ENCODE assay signal across 22 cellular contexts in the genomic region with DNA sequence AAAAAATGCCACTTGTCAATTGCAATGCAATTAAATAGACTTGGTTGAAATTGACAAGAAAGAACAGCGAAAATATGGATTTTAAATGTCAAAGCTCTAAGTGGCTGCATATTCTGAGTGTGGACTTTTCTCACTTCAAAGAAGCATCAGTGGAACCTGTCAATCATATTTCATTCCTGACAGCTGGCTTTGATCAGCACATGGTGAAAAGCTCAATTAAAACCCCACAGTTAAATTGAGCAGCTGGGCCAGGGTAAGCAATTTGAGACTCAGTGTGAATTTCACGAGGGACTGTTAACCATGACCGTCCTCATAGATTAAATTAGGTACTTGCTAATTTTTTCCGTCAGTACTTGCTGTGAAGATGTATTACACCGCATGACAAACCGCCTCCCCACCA. TPM values are rescaled to one million over a fixed set of nuclear protein-coding genes. Genes with fewer than 3 reads are reported as not detected.
A peak's percentile ranks its signal among the peaks of the same experiment; 100 is the strongest.
DNase-seq lines count a peak whose midpoint lies in the region; ATAC-seq and TF ChIP-seq lines count a peak whose summit lies in the region.
"Had no signal": no experiment of that assay in that cellular context is flagged by ENCODE, and none has a peak within 500 bp of the region (broad histone marks: within the 10 kb centered on the region; RNA-seq: fewer than 3 reads in every experiment).

No MANE protein-coding gene starts in this region.

- no peak overlapping the region for H3K9ac ChIP-seq in PC-3 (ENCODE audit: low read length)
- H3K9ac ChIP-seq in neural cell (ENCODE audit: low read length) = no peak overlapping the region
- H3K9ac ChIP-seq: BLaER1 had no signal

- H3K9me2 ChIP-seq in PC-3 (replicated peaks; ENCODE audit: low read length) (no peaks in the 10 kb centered on the region), neural cell (ENCODE audit: insufficient read depth, low read length) (no peaks in the 10 kb centered on the region)

- H3K4me3 ChIP-seq in PC-3 (ENCODE audit: low read length) (no peak overlapping the region), neural cell (ENCODE audit: low read length) (peak overlapping the region; percentile 9)
- H3K4me3 ChIP-seq: BLaER1, GM23338, HAP-1, SJCRH30 had no signal

- H3K4me3 Mint-ChIP-seq in progenitor cell of endocrine pancreas (ENCODE audit: low read depth) = no peak overlapping the region
- H3K4me3 Mint-ChIP-seq in stimulated activated memory B cell treated with anti-CD40 and anti-IgM and Interleukin-4, amounts not matched to agents 10 μg/mL and 1 μg/mL and 100 μg/mL, for 72 hours = no peak overlapping the region
- H3K4me3 Mint-ChIP-seq: CD4-positive, alpha-beta T cell; GM23338 had no signal

- peaks cover 7% of the 10 kb centered on the region for H3K9me3 Mint-ChIP-seq in progenitor cell of endocrine pancreas (ENCODE audit: low read depth)
- H3K9me3 Mint-ChIP-seq in stimulated activated memory B cell treated with anti-CD40 and anti-IgM and Interleukin-4, amounts not matched to agents 10 μg/mL and 1 μg/mL and 100 μg/mL, for 72 hours = peaks cover 2% of the 10 kb centered on the region
- H3K9me3 Mint-ChIP-seq: CD4-positive, alpha-beta T cell had no signal

- no peaks in the 10 kb centered on the region for H3F3A ChIP-seq in PC-3 (ENCODE audit: low read length, unreplicated experiment)
- H3F3A ChIP-seq in neural cell (ENCODE audit: insufficient read depth, low read length, poor library complexity, severe bottlenecking) = peaks cover 5% of the 10 kb centered on the region

- no peak for TF ChIP-seq RAD21 in neural cell (conservative IDR thresholded peaks at IDR 0.05)

- H3K9me3 ChIP-seq in PC-3 (ENCODE audit: low read length) (no peaks in the 10 kb centered on the region), neural cell (ENCODE audit: low read length) (no peaks in the 10 kb centered on the region)
- H3K9me3 ChIP-seq: BLaER1, HAP-1, SJCRH30 had no signal

- H4K20me1 ChIP-seq in PC-3 (ENCODE audit: low read length) (no peaks in the 10 kb centered on the region), neural cell (ENCODE audit: insufficient read depth) (no peaks in the 10 kb centered on the region)
- H4K20me1 ChIP-seq: BLaER1 had no signal

- POLR2A ChIA-PET in HEK293T (lab: Yijun Ruan, JAX) = no interaction called here
- POLR2A ChIA-PET in PC-3 (lab: Charles Lee; ENCODE audit: unreplicated experiment) = interaction anchor here (0.5 kb wide), 1 partner anchor 235 kb away, joined by 6 read pairs; no protein-coding TSS in a partner anchor

- H3K27ac Mint-ChIP-seq in progenitor cell of endocrine pancreas = no peak overlapping the region
- H3K27ac Mint-ChIP-seq in stimulated activated memory B cell treated with anti-CD40 and anti-IgM and Interleukin-4, amounts not matched to agents 10 μg/mL and 1 μg/mL and 100 μg/mL, for 72 hours = no peak overlapping the region
- H3K27ac Mint-ChIP-seq: CD4-positive, alpha-beta T cell; GM23338 had no signal

- peaks cover 22% of the 10 kb centered on the region for H3K4me1 Mint-ChIP-seq in progenitor cell of endocrine pancreas (ENCODE audit: low read depth)
- H3K4me1 Mint-ChIP-seq in stimulated activated memory B cell treated with anti-CD40 and anti-IgM and Interleukin-4, amounts not matched to agents 10 μg/mL and 1 μg/mL and 100 μg/mL, for 72 hours = no peaks in the 10 kb centered on the region

- H2AFZ ChIP-seq in PC-3 (ENCODE audit: low read length) (no peak overlapping the region), neural cell (ENCODE audit: low read depth, low read length) (no peak overlapping the region)
- H2AFZ ChIP-seq: GM23338 had no signal

- intact Hi-C loops in PC-3 (cut with micrococcal nuclease) = no loop called here

- CTCF ChIA-PET in HEK293T (lab: Yijun Ruan, JAX) = no interaction called here
- CTCF ChIA-PET in PC-3 (lab: Charles Lee) = no interaction called here

- no peaks in the 10 kb centered on the region for H3K27me3 Mint-ChIP-seq in progenitor cell of endocrine pancreas
- H3K27me3 Mint-ChIP-seq in stimulated activated memory B cell treated with anti-CD40 and anti-IgM and Interleukin-4, amounts not matched to agents 10 μg/mL and 1 μg/mL and 100 μg/mL, for 72 hours = peaks cover 7% of the 10 kb centered on the region

- DNase-seq in HEK293T (ENCODE audit: extremely low spot score) = no peak
- peak; percentile 44 for DNase-seq in NCI-H1417 treated with DMSO at 0.1 percent for 48 hours (lab: John Stamatoyannopoulos, UW)
- no peak for DNase-seq in PC-3
- no peak for DNase-seq in progenitor cell of endocrine pancreas (ENCODE audit: low spot score, unreplicated experiment)
- DNase-seq: ACHN; CD4-positive, alpha-beta T cell; COR-L47; IMR-90; MV-4-11; NCI-H1105 treated with DMSO at 0.1 percent for 48 hours; NCI-H2029 treated with DMSO at 0.1 percent for 48 hours; NCI-H526 treated with DMSO at 0.1 percent for 48 hours had no signal

- no peaks in the 10 kb centered on the region for H3K36me3 ChIP-seq in PC-3 (ENCODE audit: low read depth, low read length)
- H3K36me3 ChIP-seq in neural cell (ENCODE audit: insufficient read depth, low read length) = no peaks in the 10 kb centered on the region
- H3K36me3 ChIP-seq: BLaER1, HAP-1, SJCRH30 had no signal

- H3K4me2 ChIP-seq in PC-3 (ENCODE audit: low read length) = peak overlapping the region; percentile 63; the same call in 1 of the 2 replicates
- peak overlapping the region; percentile 50 for H3K4me2 ChIP-seq in neural cell (ENCODE audit: low read length)
- H3K4me2 ChIP-seq: BLaER1, GM23338 had no signal

- H3K27ac ChIP-seq in PC-3 (ENCODE audit: low read length) = no peak overlapping the region
- peak overlapping the region; percentile 88 for H3K27ac ChIP-seq in neural cell (ENCODE audit: low read length)
- H3K27ac ChIP-seq: BLaER1 had no signal

- peaks cover 10% of the 10 kb centered on the region for H3K27me3 ChIP-seq in PC-3 (ENCODE audit: low read length)
- no peaks in the 10 kb centered on the region for H3K27me3 ChIP-seq in neural cell (ENCODE audit: insufficient read depth, low read depth, low read length)
- H3K27me3 ChIP-seq: BLaER1, SJCRH30 had no signal

- no peak for TF ChIP-seq CTCF in PC-3 (conservative IDR thresholded peaks at IDR 0.05; ENCODE audit: low read depth, low read length)
- no peak for TF ChIP-seq CTCF in neural cell (IDR thresholded peaks at IDR 0.05; ENCODE audit: poor library complexity, severe bottlenecking)
- TF ChIP-seq CTCF in progenitor cell of endocrine pancreas (IDR thresholded peaks at IDR 0.05; ENCODE audit: unreplicated experiment) = no peak

- no peaks in the 10 kb centered on the region for H3K4me1 ChIP-seq in PC-3 (ENCODE audit: insufficient read depth, low read length)
- H3K4me1 ChIP-seq: BLaER1, HAP-1 had no signal

- ATAC-seq in PC-3 (no peak), GM18519 (IDR thresholded peaks at IDR 0.05; ENCODE audit: low FRiP score, unreplicated experiment) (no peak)
- no peak for ATAC-seq in stimulated activated memory B cell treated with anti-CD40 and anti-IgM and Interleukin-4, amounts not matched to agents 10 μg/mL and 1 μg/mL and 100 μg/mL, for 72 hours
- ATAC-seq: GM23338 had no signal

- no peaks in the 10 kb centered on the region for H3K36me3 Mint-ChIP-seq in progenitor cell of endocrine pancreas (ENCODE audit: insufficient read depth)
- no peaks in the 10 kb centered on the region for H3K36me3 Mint-ChIP-seq in stimulated activated memory B cell treated with anti-CD40 and anti-IgM and Interleukin-4, amounts not matched to agents 10 μg/mL and 1 μg/mL and 100 μg/mL, for 72 hours

- peak; percentile 92 for TF ChIP-seq EP300 in neural cell (conservative IDR thresholded peaks at IDR 0.05; ENCODE audit: poor library complexity, severe bottlenecking)

- BruUV-seq in PC-3 (replicated peaks; lab: Mats Ljungman, UMichigan) = no TSS peak

- H3K79me2 ChIP-seq in PC-3 (ENCODE audit: low read length) (no peaks in the 10 kb centered on the region), neural cell (replicated peaks; ENCODE audit: insufficient read depth, low read length) (no peaks in the 10 kb centered on the region)

TF ChIP-seq in HEK293T, 16 proteins besides CTCF, POLR2A, EP300 and RAD21:
- TF ChIP-seq, protein P1, sequence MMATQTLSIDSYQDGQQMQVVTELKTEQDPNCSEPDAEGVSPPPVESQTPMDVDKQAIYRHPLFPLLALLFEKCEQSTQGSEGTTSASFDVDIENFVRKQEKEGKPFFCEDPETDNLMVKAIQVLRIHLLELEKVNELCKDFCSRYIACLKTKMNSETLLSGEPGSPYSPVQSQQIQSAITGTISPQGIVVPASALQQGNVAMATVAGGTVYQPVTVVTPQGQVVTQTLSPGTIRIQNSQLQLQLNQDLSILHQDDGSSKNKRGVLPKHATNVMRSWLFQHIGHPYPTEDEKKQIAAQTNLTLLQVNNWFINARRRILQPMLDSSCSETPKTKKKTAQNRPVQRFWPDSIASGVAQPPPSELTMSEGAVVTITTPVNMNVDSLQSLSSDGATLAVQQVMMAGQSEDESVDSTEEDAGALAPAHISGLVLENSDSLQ (IDR thresholded peaks at IDR 0.05) = peak; percentile 53
- TF ChIP-seq ZNF384 (IDR thresholded peaks at IDR 0.05) = no peak
- no peak for TF ChIP-seq CTBP1 (IDR thresholded peaks at IDR 0.05; ENCODE audit: borderline replicate concordance)
- TF ChIP-seq BHLHE40 (IDR thresholded peaks at IDR 0.05; ENCODE audit: borderline replicate concordance) = no peak

TF ChIP-seq in neural cell, 6 proteins besides CTCF, POLR2A, EP300 and RAD21 (continues in another document):
- TF ChIP-seq MXI1 (conservative IDR thresholded peaks at IDR 0.05; ENCODE audit: poor library complexity, severe bottlenecking) (no peak), SMC3 (conservative IDR thresholded peaks at IDR 0.05; ENCODE audit: poor library complexity) (no peak), EZH2 (IDR thresholded peaks at IDR 0.05; ENCODE audit: borderline replicate concordance, insufficient read depth, low read length, poor library complexity, severe bottlenecking) (no peak), TAF1 (IDR thresholded peaks at IDR 0.05; ENCODE audit: low read depth) (no peak), POLR2AphosphoS5 (IDR thresholded peaks at IDR 0.05) (peak; percentile 53)

RNA-seq across cellular contexts. Expression of a gene that starts 11.1 kb away (rescaled TPM):
- total RNA-seq in PC-3 (2014; rRNA removed) (0.15 and 0.29 TPM in 2 replicates), progenitor cell of endocrine pancreas (not detected in 2 replicates)
- not detected in 2 replicates for polyA plus RNA-seq in neural cell
- polyA minus RNA-seq in neural cell = 0.23 TPM in 1 of 2 replicates, not detected in the other
- total RNA-seq: CD4-positive, alpha-beta T cell; Daoy; GM23338; IMR-90; OCI-LY7; SJCRH30; T-helper 1 cell treated with Interleukin-12 subunit alpha and Interleukin-12 subunit beta and Interleukin-4 antibody, amounts not matched to agents 30 ng/mL and 1 ng/mL, for 36 hours had no signal
- polyA plus RNA-seq: GM23338, IMR-90 had no signal

RNA-seq across cellular contexts. Expression of a gene that starts 56.8 kb away (rescaled TPM):
- total RNA-seq in PC-3 (2014; rRNA removed) = 0.17 TPM in 1 of 2 replicates, not detected in the other
- 82.2 and 87.3 TPM in 2 replicates for polyA plus RNA-seq in neural cell
- 98.2 and 102 TPM in 2 replicates for polyA minus RNA-seq in neural cell
- total RNA-seq in progenitor cell of endocrine pancreas = 20.9 and 22.6 TPM in 2 replicates

Comparison
In these comparisons a context has a peak if more than half of its experiments do, and no peak if none do; other contexts are left out.
1. RNA of a gene that starts 56.8 kb away (total RNA-seq): 20.9 to 22.6 TPM in progenitor cell of endocrine pancreas; 0.17 TPM in PC-3; every median in the first group is over 10 times any median in the second.